Comparison of ENCODE assay signal across 8 cellular contexts in the genomic region with DNA sequence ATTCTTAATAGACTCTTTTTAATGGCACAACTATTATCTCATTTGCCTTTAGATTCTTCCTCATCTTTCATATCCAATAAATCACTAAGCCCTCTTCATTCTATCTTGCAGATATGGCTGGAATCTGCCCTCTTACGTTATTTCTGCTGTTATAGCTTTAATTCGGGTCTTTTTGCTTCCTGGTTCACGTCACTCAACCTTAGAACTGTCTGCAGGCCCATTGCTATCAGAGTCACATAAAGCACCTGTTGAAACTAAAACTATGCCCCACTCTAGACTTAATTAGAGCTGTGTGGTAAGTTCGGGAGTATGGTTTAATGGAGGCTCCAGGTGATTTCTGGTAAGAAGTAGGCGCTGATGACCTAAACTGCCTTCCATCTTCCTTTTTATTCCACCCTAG. TPM values are rescaled to one million over a fixed set of nuclear protein-coding genes. Genes with fewer than 3 reads are reported as not detected.
DNase-seq lines count a peak whose midpoint lies in the region; ATAC-seq and TF ChIP-seq lines count a peak whose summit lies in the region.

No MANE protein-coding gene starts in this region.

- H3K36me3 ChIP-seq in Caco-2 (ENCODE audit: control insufficient read depth, insufficient read depth, low read length) = no peaks in the 10 kb centered on the region
- peaks cover 13% of the 10 kb centered on the region; the same call in 1 of the 2 replicates for H3K36me3 ChIP-seq in Karpas-422 (ENCODE audit: insufficient read depth, low read length)

- peak overlapping the region; percentile 94 for H3K27ac ChIP-seq in Karpas-422 (ENCODE audit: low read length)

- BruUV-seq in Caco-2 (replicated peaks; lab: Mats Ljungman, UMichigan) = TSS peak; percentile 44

- peak overlapping the region; percentile 81 for H3K4me2 ChIP-seq in Karpas-422 (ENCODE audit: low read depth, low read length, poor library complexity, severe bottlenecking)

- no peaks in the 10 kb centered on the region for H3K9me2 ChIP-seq in Karpas-422 (replicated peaks; ENCODE audit: insufficient read depth, low read length)

- no peaks in the 10 kb centered on the region for H3K9me3 ChIP-seq in Caco-2
- no peaks in the 10 kb centered on the region for H3K9me3 ChIP-seq in Karpas-422 (ENCODE audit: low read length)

- H3K27ac Mint-ChIP-seq in Caco-2 (ENCODE audit: unreplicated experiment) = peak overlapping the region; percentile 94
- peak overlapping the region; percentile 99 for H3K27ac Mint-ChIP-seq in nephron progenitor cell

- H3K4me3 ChIP-seq in Caco-2 (ENCODE audit: low read depth, low read length) (peak overlapping the region; percentile 54), Karpas-422 (ENCODE audit: low read length) (peak overlapping the region; percentile 92), choroid plexus epithelial cell (ENCODE audit: low read depth, low read length) (peak overlapping the region; percentile 97)

- DNase-seq in Caco-2 = no peak
- peak; percentile 78 for DNase-seq in Karpas-422
- no peak for DNase-seq in choroid plexus epithelial cell (ENCODE audit: low read depth)
- no peak for DNase-seq in nephron progenitor cell
- DNase-seq in NCI-H1048 (lab: John Stamatoyannopoulos, UW) = no peak
- no peak for DNase-seq in GF-D8 (lab: John Stamatoyannopoulos, UW)
- DNase-seq in GM19238 (ENCODE audit: insufficient read length, low spot score) = no peak

- H3K9me3 Mint-ChIP-seq in Caco-2 (ENCODE audit: unreplicated experiment) (no peaks in the 10 kb centered on the region), nephron progenitor cell (no peaks in the 10 kb centered on the region)

- H3K4me1 ChIP-seq in Caco-2 (peaks cover 4% of the 10 kb centered on the region), Karpas-422 (ENCODE audit: low read length) (peaks cover 75% of the 10 kb centered on the region)

- peak overlapping the region; percentile 81 for H3K9ac ChIP-seq in Karpas-422 (ENCODE audit: low read length)

- H3K4me1 Mint-ChIP-seq in Caco-2 (ENCODE audit: low read depth, unreplicated experiment) (peaks cover 6% of the 10 kb centered on the region), nephron progenitor cell (peaks cover 42% of the 10 kb centered on the region)

- no peak for TF ChIP-seq CTCF in Caco-2 (IDR thresholded peaks at IDR 0.05; ENCODE audit: insufficient read depth in 1 of 2, low read depth in 1 of 2, low read length in 1 of 2, severe bottlenecking in 1 of 2, unreplicated experiment in 1 of 2)
- TF ChIP-seq CTCF in choroid plexus epithelial cell (conservative IDR thresholded peaks at IDR 0.05; ENCODE audit: low read depth, low read length) = no peak
- TF ChIP-seq CTCF in nephron progenitor cell (IDR thresholded peaks at IDR 0.05) = no peak

- H3K27me3 ChIP-seq in Caco-2 (replicated peaks; ENCODE audit: control insufficient read depth, insufficient read depth, low read length) = no peaks in the 10 kb centered on the region
- H3K27me3 ChIP-seq in Karpas-422 (ENCODE audit: low read length) = no peaks in the 10 kb centered on the region

- POLR2A ChIA-PET in Caco-2 (lab: Charles Lee) = interaction anchor here (0.6 kb wide), 1 partner anchor 253 kb away, joined by 3 read pairs; no protein-coding TSS in a partner anchor

- CTCF ChIA-PET in Caco-2 (lab: Charles Lee) = no interaction called here

- H2AFZ ChIP-seq in Karpas-422 (ENCODE audit: low read length) = no peak overlapping the region

- peaks cover 6% of the 10 kb centered on the region for H3K36me3 Mint-ChIP-seq in Caco-2 (ENCODE audit: insufficient read depth, unreplicated experiment)
- H3K36me3 Mint-ChIP-seq in nephron progenitor cell (ENCODE audit: low read depth) = peaks cover 22% of the 10 kb centered on the region

- no peaks in the 10 kb centered on the region for H3K27me3 Mint-ChIP-seq in Caco-2 (ENCODE audit: insufficient read depth, unreplicated experiment)
- no peaks in the 10 kb centered on the region for H3K27me3 Mint-ChIP-seq in nephron progenitor cell (ENCODE audit: low read depth, poor library complexity)

- intact Hi-C loops in Caco-2 (cut with micrococcal nuclease; ENCODE audit: unreplicated experiment) = no loop called here

- ATAC-seq in HG03354 (IDR thresholded peaks at IDR 0.05; ENCODE audit: poor library complexity, severe bottlenecking, unreplicated experiment) = no peak

- no peaks in the 10 kb centered on the region for H4K20me1 ChIP-seq in Karpas-422 (ENCODE audit: insufficient read depth, low read depth, low read length)

- H3K79me2 ChIP-seq in Karpas-422 (ENCODE audit: low read length) = peaks cover 86% of the 10 kb centered on the region

- H3K4me3 Mint-ChIP-seq in Caco-2 (ENCODE audit: unreplicated experiment) (peak overlapping the region; percentile 89), nephron progenitor cell (peak overlapping the region; percentile 94)

RNA-seq across cellular contexts. Expression of a gene that starts 1.0 kb away (rescaled TPM):
- total RNA-seq in Caco-2 (2022) = 19.0 and 19.5 TPM in 2 replicates
- total RNA-seq in Karpas-422 (2014; rRNA removed; shearing (Covaris generic); ENCODE audit: low replicate concordance) = 48.1 and 61.4 TPM in 2 replicates

RNA-seq across cellular contexts. Expression of a gene that starts 1.1 kb away (rescaled TPM):
- total RNA-seq in Caco-2 (2022) = 10.8 and 11.2 TPM in 2 replicates
- total RNA-seq in Karpas-422 (2014; rRNA removed; shearing (Covaris generic); ENCODE audit: low replicate concordance) = 14.3 and 17.1 TPM in 2 replicates
